ENCODE assay signal across 1 cellular context in the genomic region with DNA sequence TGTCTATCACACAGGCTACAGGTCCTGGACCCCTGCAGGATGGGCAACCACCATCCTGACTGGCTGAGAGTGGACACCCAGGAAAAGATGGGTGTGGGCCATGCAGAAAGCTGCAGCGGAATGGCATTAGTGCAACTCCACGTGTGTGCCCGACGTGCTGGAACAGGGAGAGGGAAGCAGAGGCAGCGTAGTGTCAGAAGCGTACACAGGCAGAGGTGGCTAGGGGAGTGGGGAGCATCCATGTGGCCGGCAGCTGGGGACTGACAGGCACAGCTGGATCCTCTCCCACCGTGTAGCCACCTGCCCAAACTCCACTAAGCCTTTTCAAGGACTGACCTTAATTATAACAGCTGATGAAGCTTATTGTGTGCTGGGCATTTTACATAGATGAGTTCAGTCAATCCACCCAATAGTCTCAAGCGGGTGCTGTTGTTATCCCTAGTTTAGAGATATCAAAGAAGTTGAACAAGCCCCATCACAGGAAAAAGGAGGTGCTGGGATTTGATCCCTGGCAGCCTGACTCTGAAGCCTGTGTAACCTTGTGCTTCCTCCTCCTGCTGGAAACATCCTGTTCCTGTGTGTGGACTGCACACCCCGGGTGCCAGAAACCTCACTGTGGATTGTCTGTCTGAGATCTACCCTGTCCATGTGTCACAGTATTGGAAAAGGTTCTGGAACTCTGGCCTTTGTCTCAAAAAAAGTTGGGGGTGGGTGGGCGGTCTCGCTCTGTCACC.
TF ChIP-seq lines count a peak whose summit lies in the region.

No MANE protein-coding gene starts in this region.

TF ChIP-seq in HepG2, 621 proteins besides CTCF, POLR2A, EP300 and RAD21 (continued from another document):
- TF ChIP-seq, protein P1, sequence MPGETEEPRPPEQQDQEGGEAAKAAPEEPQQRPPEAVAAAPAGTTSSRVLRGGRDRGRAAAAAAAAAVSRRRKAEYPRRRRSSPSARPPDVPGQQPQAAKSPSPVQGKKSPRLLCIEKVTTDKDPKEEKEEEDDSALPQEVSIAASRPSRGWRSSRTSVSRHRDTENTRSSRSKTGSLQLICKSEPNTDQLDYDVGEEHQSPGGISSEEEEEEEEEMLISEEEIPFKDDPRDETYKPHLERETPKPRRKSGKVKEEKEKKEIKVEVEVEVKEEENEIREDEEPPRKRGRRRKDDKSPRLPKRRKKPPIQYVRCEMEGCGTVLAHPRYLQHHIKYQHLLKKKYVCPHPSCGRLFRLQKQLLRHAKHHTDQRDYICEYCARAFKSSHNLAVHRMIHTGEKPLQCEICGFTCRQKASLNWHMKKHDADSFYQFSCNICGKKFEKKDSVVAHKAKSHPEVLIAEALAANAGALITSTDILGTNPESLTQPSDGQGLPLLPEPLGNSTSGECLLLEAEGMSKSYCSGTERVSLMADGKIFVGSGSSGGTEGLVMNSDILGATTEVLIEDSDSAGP (CRISPR knock-in tag; IDR thresholded peaks at IDR 0.05; ENCODE audit: borderline replicate concordance), result peak; percentile 54; the same call in 1 of the 2 replicates
- TF ChIP-seq ZFX (CRISPR knock-in tag; IDR thresholded peaks at IDR 0.05; ENCODE audit: low read depth) (0 out of 2 replicates have a peak, but pooled peaks have one; percentile 0), RFXANK (CRISPR knock-in tag; IDR thresholded peaks at IDR 0.05) (no peak), ZNF431 (CRISPR knock-in tag; IDR thresholded peaks at IDR 0.05; ENCODE audit: borderline replicate concordance, low read depth) (0 out of 2 replicates have a peak, but pooled peaks have one; percentile 45), MATR3 (CRISPR knock-in tag; IDR thresholded peaks at IDR 0.05) (no peak)
